Comparison of ENCODE assay signal across 2 cellular contexts in genomic region chr2:120833127-120833675, GRCh38.
A peak's percentile ranks its signal among the peaks of the same experiment; 100 is the strongest.
TF ChIP-seq lines count a peak whose summit lies in the region.

No MANE protein-coding gene starts in this region.

TF ChIP-seq in Ishikawa, 13 proteins besides CTCF, POLR2A, EP300 and RAD21 (continued from another document):
- no peak for TF ChIP-seq CEBPB (IDR thresholded peaks at IDR 0.05)
- no peak for TF ChIP-seq USF1 (IDR thresholded peaks at IDR 0.05)
- no peak for TF ChIP-seq REST (IDR thresholded peaks at IDR 0.05; ENCODE audit: low read depth)
- TF ChIP-seq CREB1 (IDR thresholded peaks at IDR 0.05; ENCODE audit: low read depth): no peak
- TF ChIP-seq ZBTB7A (IDR thresholded peaks at IDR 0.05; ENCODE audit: low read depth): no peak
- TF ChIP-seq YY1 (IDR thresholded peaks at IDR 0.05; ENCODE audit: low read depth): no peak
- no peak for TF ChIP-seq EGR1 (IDR thresholded peaks at IDR 0.05)
- TF ChIP-seq NFIC (IDR thresholded peaks at IDR 0.05): no peak
TF ChIP-seq in Ishikawa: peak in this region for 0.

TF ChIP-seq in K562, 482 proteins besides CTCF, POLR2A, EP300 and RAD21 (continued from another document):
- TF ChIP-seq SMC3 (conservative IDR thresholded peaks at IDR 0.05; ENCODE audit: insufficient read depth, low read depth, low read length): 0 out of 2 replicates have a peak, but pooled peaks have one; percentile 12
